In genomic region chr22:23570681-23571080, GRCh38 we compare ENCODE assay signal across 22 cellular contexts. TPM values are rescaled to one million over a fixed set of nuclear protein-coding genes. Genes with fewer than 3 reads are reported as not detected.
"Had no signal": no experiment of that assay in that cellular context is flagged by ENCODE, and none has a peak within 500 bp of the region (broad histone marks: within the 10 kb centered on the region; RNA-seq: fewer than 3 reads in every experiment).

No MANE protein-coding gene starts in this region.

- H3K27me3 ChIP-seq: ascending aorta, right atrium auricular region had no signal

- H3K4me3 ChIP-seq: ascending aorta, coronary artery, left lung, right atrium auricular region had no signal

- H3K36me3 ChIP-seq: ascending aorta, left lung, right atrium auricular region had no signal

- H3K27ac ChIP-seq: ascending aorta, coronary artery, left lung, right atrium auricular region had no signal

- ATAC-seq: activated CD4-positive, CD25-positive, alpha-beta regulatory T cell treated with anti-CD3 and anti-CD28 coated beads, Interleukin-2, amount 50 U/mL, for 24 hours; activated CD8-positive, alpha-beta T cell treated with anti-CD3 and anti-CD28 coated beads, Interleukin-2, amount 10 ng/mL, durations not matched to agents 7 days and 5 days; activated naive CD8-positive, alpha-beta T cell treated with anti-CD3 and anti-CD28 coated beads, Interleukin-2, amount 50 U/mL, for 24 hours; left lung had no signal

- DNase-seq: activated CD4-positive, alpha-beta T cell treated with anti-CD3 and anti-CD28 coated beads, Interleukin-2, amount 10 ng/mL, durations not matched to agents 7 days and 5 days; activated CD8-positive, alpha-beta T cell treated with anti-CD3 and anti-CD28 coated beads, Interleukin-2, amount 10 ng/mL, durations not matched to agents 7 days and 5 days; activated naive CD4-positive, alpha-beta T cell treated with anti-CD3 and anti-CD28 coated beads, Interleukin-2, amount 10 ng/mL, durations not matched to agents 7 days and 5 days; activated naive CD8-positive, alpha-beta T cell treated with anti-CD3 and anti-CD28 coated beads, Interleukin-2, amount 50 U/mL, for 24 hours; activated T-cell treated with anti-CD3 and anti-CD28 coated beads, Interleukin-2, amount 50 U/mL, for 24 hours; erythroblast; foreskin melanocyte; glutamatergic neuron; hippocampal formation; left lung; nephron progenitor cell; trophoblast cell had no signal

- H3K9me3 ChIP-seq: ascending aorta, left lung, right atrium auricular region had no signal

RNA-seq across cellular contexts. Expression of gene IGLL1, which starts 9.4 kb away (rescaled TPM):
- total RNA-seq: activated CD4-positive, alpha-beta T cell treated with anti-CD3 and anti-CD28 coated beads, Interleukin-2, amount 10 ng/mL, durations not matched to agents 7 days and 5 days; activated CD8-positive, alpha-beta T cell treated with anti-CD3 and anti-CD28 coated beads, Interleukin-2, amount 10 ng/mL, durations not matched to agents 7 days and 5 days; ascending aorta; kidney epithelial cell; left lung; lung microvascular endothelial cell; myocyte; omental fat pad; progenitor cell of endocrine pancreas; right atrium auricular region; temporal lobe had no signal
